In genomic region chr2:68646303-68646702, GRCh38 we compare ENCODE assay signal across 1 cellular context.
TF ChIP-seq lines count a peak whose summit lies in the region.

No MANE protein-coding gene starts in this region.

TF ChIP-seq in SK-N-SH treated with all-trans-retinoic acid at 6 μM for 48 hours, 23 proteins besides CTCF, POLR2A, EP300 and RAD21 (continued from another document):
- TF ChIP-seq POU6F1 (CRISPR knock-in tag; IDR thresholded peaks at IDR 0.05; ENCODE audit: borderline replicate concordance, low read depth) (no peak), CSRNP3 (CRISPR knock-in tag; IDR thresholded peaks at IDR 0.05) (no peak)
